ENCODE assay signal across 13 cellular contexts in genomic region chr3:37071921-37072320, GRCh38.
"Had no signal": no experiment of that assay in that cellular context is flagged by ENCODE, and none has a peak within 500 bp of the region (broad histone marks: within the 10 kb centered on the region; RNA-seq: fewer than 3 reads in every experiment).

No MANE protein-coding gene starts in this region.

- H3K4me3 ChIP-seq: transverse colon had no signal

- H3K27ac ChIP-seq: transverse colon had no signal

- H3K27me3 ChIP-seq: neutrophil, transverse colon had no signal

- ATAC-seq: activated T-cell treated with anti-CD3 and anti-CD28 coated beads, Interleukin-2, amount 50 U/mL, for 72 hours; left lobe of liver; naive thymus-derived CD8-positive, alpha-beta T cell; stimulated activated memory B cell treated with anti-CD40 and anti-IgM and Interleukin-4, amounts not matched to agents 10 μg/mL and 1 μg/mL and 100 μg/mL, for 72 hours; T-helper 17 cell had no signal

- DNase-seq: activated B cell treated with CpG ODN at 0.5 μM for 24 hours; activated CD4-positive, alpha-beta T cell treated with anti-CD3 and anti-CD28 coated beads, Interleukin-2, amount 10 ng/mL, durations not matched to agents 24 days and 14 days; activated CD8-positive, alpha-beta memory T cell treated with anti-CD3 and anti-CD28 coated beads, Interleukin-2, amount 50 U/mL, for 48 hours; activated T-cell treated with anti-CD3 and anti-CD28 coated beads, Interleukin-2, amount 50 U/mL, for 72 hours; erythroblast; islet precursor cell; naive thymus-derived CD8-positive, alpha-beta T cell; stimulated activated CD4-positive, alpha-beta T cell treated with anti-CD3 and anti-CD28 coated beads, Interleukin-2, amount 100 ng/mL, for 48 hours; T-helper 17 cell; transverse colon had no signal

- H3K9me3 ChIP-seq: neutrophil, transverse colon had no signal
